ENCODE assay signal across 9 cellular contexts in the genomic region with DNA sequence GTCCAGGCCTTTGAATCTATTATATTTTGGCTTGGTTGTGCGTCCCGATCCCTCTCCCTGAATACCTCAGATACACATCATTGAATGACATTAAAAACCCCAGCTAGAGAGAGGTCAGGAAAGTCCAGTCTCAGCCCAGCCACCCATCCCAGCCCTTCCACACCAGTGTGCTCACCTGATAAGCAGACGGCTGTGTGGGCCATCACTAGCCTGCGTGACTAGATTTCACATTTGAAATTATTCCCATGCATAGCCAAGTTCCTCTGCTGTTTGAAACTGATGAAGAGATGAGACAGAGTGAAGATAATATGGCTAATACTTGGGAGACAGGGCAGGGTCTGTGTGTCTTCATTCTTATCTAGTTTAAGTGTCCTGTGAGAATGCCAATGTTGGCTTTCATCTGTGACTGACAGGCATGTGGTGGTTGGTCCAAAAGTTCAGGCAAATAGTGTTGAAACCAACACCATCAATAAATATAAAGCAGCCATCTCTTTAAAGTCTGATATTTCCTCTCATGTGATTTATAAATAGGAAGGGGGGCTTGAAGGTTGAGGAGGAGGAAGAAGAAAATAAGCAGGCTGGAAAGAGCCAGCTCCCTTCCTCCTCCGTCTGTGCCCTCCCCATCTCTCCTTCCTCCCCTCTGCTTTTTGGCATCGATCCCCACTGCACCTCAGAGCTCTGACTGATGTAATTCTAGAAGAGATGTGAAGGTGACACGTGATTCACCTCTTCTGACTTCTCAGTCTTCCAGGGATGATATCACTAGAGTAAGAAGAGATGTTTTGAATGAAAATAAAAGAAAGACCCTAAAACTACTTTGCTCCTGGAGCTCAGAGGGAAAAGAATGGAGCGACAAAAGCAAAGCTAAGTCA. TPM values are rescaled to one million over a fixed set of nuclear protein-coding genes. Genes with fewer than 3 reads are reported as not detected.
DNase-seq lines count a peak whose midpoint lies in the region; ATAC-seq, FAIRE-seq and TF ChIP-seq lines count a peak whose summit lies in the region.
"Had no signal": no experiment of that assay in that cellular context is flagged by ENCODE, and none has a peak within 500 bp of the region (broad histone marks: within the 10 kb centered on the region; RNA-seq: fewer than 3 reads in every experiment).

No MANE protein-coding gene starts in this region.

- H3K36me3 Mint-ChIP-seq in activated CD8-positive, alpha-beta memory T cell treated with anti-CD3 and anti-CD28 coated beads, Interleukin-2, amount 10 ng/mL, durations not matched to agents 7 days and 5 days = no peaks in the 10 kb centered on the region
- H3K36me3 Mint-ChIP-seq in stimulated activated memory B cell treated with anti-CD40 and anti-IgM and Interleukin-4, amounts not matched to agents 10 μg/mL and 1 μg/mL and 100 μg/mL, for 72 hours = peaks cover 4% of the 10 kb centered on the region

- no peaks in the 10 kb centered on the region for H3K9me1 ChIP-seq in endothelial cell of umbilical vein (replicated peaks; ENCODE audit: control insufficient read depth, extremely low read depth, insufficient read depth, low read length)

- CTCF ChIA-PET in activated CD8-positive, alpha-beta memory T cell treated with anti-CD3 and anti-CD28 coated beads, Interleukin-2, amount 10 ng/mL, durations not matched to agents 7 days and 5 days (lab: Charles Lee) = interaction anchor here (0.7 to 1.1 kb wide), 2 partner anchors 8 to 1318 kb away, joined by 3 to 4 read pairs; no protein-coding TSS in a partner anchor
- CTCF ChIA-PET in endothelial cell of umbilical vein (lab: Charles Lee) = interaction anchor here (0.9 to 2.1 kb wide), 16 partner anchors 8 to 581 kb away, joined by 3 to 16 read pairs (median 3); a partner anchor contains a TSS

- dilution Hi-C loops in endothelial cell of umbilical vein (cut with MboI; ENCODE audit: extremely low pct_ligation_motif_present, low sequenced_read_pairs) = loop anchor here (25.0 kb wide), 1 partner anchor 422 kb away; no protein-coding TSS in a partner anchor

- no peak overlapping the region for H2AFZ ChIP-seq in endothelial cell of umbilical vein (ENCODE audit: low read depth, low read length)

- H3K27me3 Mint-ChIP-seq in activated CD8-positive, alpha-beta memory T cell treated with anti-CD3 and anti-CD28 coated beads, Interleukin-2, amount 10 ng/mL, durations not matched to agents 7 days and 5 days = peaks cover 28% of the 10 kb centered on the region
- H3K27me3 Mint-ChIP-seq in stimulated activated memory B cell treated with anti-CD40 and anti-IgM and Interleukin-4, amounts not matched to agents 10 μg/mL and 1 μg/mL and 100 μg/mL, for 72 hours = no peaks in the 10 kb centered on the region

- peak; percentile 76 for TF ChIP-seq POLR2A in endothelial cell of umbilical vein (IDR thresholded peaks at IDR 0.05; ENCODE audit: low read depth, low read length)

- peaks cover 3% of the 10 kb centered on the region for H4K20me1 ChIP-seq in endothelial cell of umbilical vein (replicated peaks; ENCODE audit: control insufficient read depth, extremely low read depth, insufficient read depth, low read length)

- H3K36me3 ChIP-seq in endothelial cell of umbilical vein (ENCODE audit: control insufficient read depth in 2 of 2, extremely low read depth in 1 of 2, insufficient read depth in 2 of 2, low read length in 2 of 2) = peaks cover 20 to 25% of the 10 kb centered on the region in 2 experiments

- POLR2A ChIA-PET in endothelial cell of umbilical vein (lab: Charles Lee) = interaction anchor here (0.6 to 4.6 kb wide), 18 partner anchors 19 to 471 kb away, joined by 3 to 42 read pairs (median 4); a partner anchor contains a TSS

- TF ChIP-seq CTCF in endothelial cell of umbilical vein (IDR thresholded peaks at IDR 0.05; ENCODE audit: extremely low read depth in 1 of 2, insufficient read depth in 1 of 2, low read depth in 1 of 2, low read length in 2 of 2) = no peak

- no peak overlapping the region for H3K4me3 Mint-ChIP-seq in activated CD8-positive, alpha-beta memory T cell treated with anti-CD3 and anti-CD28 coated beads, Interleukin-2, amount 10 ng/mL, durations not matched to agents 7 days and 5 days
- H3K4me3 Mint-ChIP-seq in stimulated activated memory B cell treated with anti-CD40 and anti-IgM and Interleukin-4, amounts not matched to agents 10 μg/mL and 1 μg/mL and 100 μg/mL, for 72 hours = peak overlapping the region; percentile 45

- H3K4me2 ChIP-seq in endothelial cell of umbilical vein (ENCODE audit: insufficient read depth, low read length) = peak overlapping the region; percentile 33

- H3K9ac ChIP-seq in endothelial cell of umbilical vein (replicated peaks; ENCODE audit: extremely low read depth, insufficient read depth, low read length) = peak overlapping the region; percentile 2

- H3K9me3 Mint-ChIP-seq in activated CD8-positive, alpha-beta memory T cell treated with anti-CD3 and anti-CD28 coated beads, Interleukin-2, amount 10 ng/mL, durations not matched to agents 7 days and 5 days (ENCODE audit: low read depth) = no peaks in the 10 kb centered on the region
- peaks cover 4% of the 10 kb centered on the region for H3K9me3 Mint-ChIP-seq in stimulated activated memory B cell treated with anti-CD40 and anti-IgM and Interleukin-4, amounts not matched to agents 10 μg/mL and 1 μg/mL and 100 μg/mL, for 72 hours

- H3K9me3 ChIP-seq in endothelial cell of umbilical vein (replicated peaks; ENCODE audit: control insufficient read depth, insufficient read depth, low read length) = no peaks in the 10 kb centered on the region

- H3K4me3 ChIP-seq in endothelial cell of umbilical vein (replicated peaks in 1 of 3; ENCODE audit: insufficient read depth in 1 of 3, low read depth in 1 of 3, low read length in 3 of 3) = no peak overlapping the region

- no peaks in the 10 kb centered on the region for H3K27me3 ChIP-seq in endothelial cell of umbilical vein (ENCODE audit: control insufficient read depth in 2 of 2, insufficient read depth in 2 of 2, low read length in 2 of 2)

- peaks cover 27% of the 10 kb centered on the region for H3K4me1 Mint-ChIP-seq in activated CD8-positive, alpha-beta memory T cell treated with anti-CD3 and anti-CD28 coated beads, Interleukin-2, amount 10 ng/mL, durations not matched to agents 7 days and 5 days
- H3K4me1 Mint-ChIP-seq in stimulated activated memory B cell treated with anti-CD40 and anti-IgM and Interleukin-4, amounts not matched to agents 10 μg/mL and 1 μg/mL and 100 μg/mL, for 72 hours = peaks cover 76% of the 10 kb centered on the region

- H3K27ac Mint-ChIP-seq in activated CD8-positive, alpha-beta memory T cell treated with anti-CD3 and anti-CD28 coated beads, Interleukin-2, amount 10 ng/mL, durations not matched to agents 7 days and 5 days = no peak overlapping the region
- peak overlapping the region; percentile 88 for H3K27ac Mint-ChIP-seq in stimulated activated memory B cell treated with anti-CD40 and anti-IgM and Interleukin-4, amounts not matched to agents 10 μg/mL and 1 μg/mL and 100 μg/mL, for 72 hours

- peak; percentile 26 for DNase-seq in activated CD8-positive, alpha-beta memory T cell treated with anti-CD3 and anti-CD28 coated beads, Interleukin-2, amount 10 ng/mL, durations not matched to agents 7 days and 5 days
- DNase-seq in activated CD8-positive, alpha-beta memory T cell treated with anti-CD3 and anti-CD28 coated beads, Interleukin-2, amount 50 U/mL, for 48 hours = no peak
- DNase-seq in NCI-H2171 treated with DMSO at 0.1 percent for 48 hours (lab: John Stamatoyannopoulos, UW) = peak; percentile 95
- peak; percentile 74 for DNase-seq in endothelial cell of umbilical vein (ENCODE audit: low read depth, low spot score)
- DNase-seq in midbrain (lab: John Stamatoyannopoulos, UW) = no peak
- DNase-seq in NCI-H2227 treated with DMSO at 0.1 percent for 48 hours (lab: John Stamatoyannopoulos, UW) = no peak
- DNase-seq: NCI-H1048 had no signal

- no TSS peak for BruUV-seq in endothelial cell of umbilical vein (replicated peaks; lab: Mats Ljungman, UMichigan)

- ATAC-seq in activated CD8-positive, alpha-beta memory T cell treated with anti-CD3 and anti-CD28 coated beads, Interleukin-2, amount 10 ng/mL, durations not matched to agents 7 days and 5 days = no peak
- no peak for ATAC-seq in stimulated activated memory B cell treated with anti-CD40 and anti-IgM and Interleukin-4, amounts not matched to agents 10 μg/mL and 1 μg/mL and 100 μg/mL, for 72 hours
- ATAC-seq in GM21447 (IDR thresholded peaks at IDR 0.05; ENCODE audit: unreplicated experiment) = no peak

- peaks cover 41% of the 10 kb centered on the region for H3K79me2 ChIP-seq in endothelial cell of umbilical vein (ENCODE audit: control insufficient read depth, insufficient read depth, low read length)

- peaks cover 19% of the 10 kb centered on the region for H3K4me1 ChIP-seq in endothelial cell of umbilical vein (ENCODE audit: control insufficient read depth, extremely low read depth, insufficient read depth, low read length)

- intact Hi-C loops in endothelial cell of umbilical vein (cut with micrococcal nuclease) = loop anchor here (1.0 kb wide), 3 partner anchors 79 to 570 kb away; no protein-coding TSS in a partner anchor

- H3K27ac ChIP-seq in endothelial cell of umbilical vein (ENCODE audit: insufficient read depth, low read depth, low read length) = peak overlapping the region; percentile 62

- FAIRE-seq in endothelial cell of umbilical vein (lab: Jason Lieb, UNC) = peak; percentile 62

RNA-seq across cellular contexts. Expression of a gene that starts 5.1 kb away (rescaled TPM):
- 10 to 100 TPM in 1 of 2 experiments, 1 to 10 TPM in 1; 1.6 to 10.0 TPM for total RNA-seq in activated CD8-positive, alpha-beta memory T cell treated with anti-CD3 and anti-CD28 coated beads, Interleukin-2, amount 10 ng/mL, durations not matched to agents 7 days and 5 days
- total RNA-seq in endothelial cell of umbilical vein = 246 and 307 TPM in 2 replicates
- 244 and 316 TPM in 2 replicates for polyA plus RNA-seq in endothelial cell of umbilical vein
- 143 and 265 TPM in 2 replicates for polyA plus RNA-seq in endothelial cell of umbilical vein (2011; cell fraction: cytosol; rRNA removed)
- polyA plus RNA-seq in endothelial cell of umbilical vein (2011; cell fraction: nucleus; rRNA removed) = 173 and 198 TPM in 2 replicates
- 105 and 115 TPM in 2 replicates for polyA plus RNA-seq in endothelial cell of umbilical vein (2012)
- polyA minus RNA-seq in endothelial cell of umbilical vein = 94.3 and 128 TPM in 2 replicates
- 3.8 TPM for polyA minus RNA-seq in endothelial cell of umbilical vein (2011; cell fraction: cytosol; rRNA and poly(A)+ RNA removed)
- polyA minus RNA-seq in endothelial cell of umbilical vein (2011; cell fraction: nucleus; rRNA and poly(A)+ RNA removed) = 53.5 and 134 TPM in 2 replicates

RNA-seq across cellular contexts. Expression of a gene that starts 18.7 kb away (rescaled TPM):
- 10 to 100 TPM; 42.8 to 58.7 TPM for total RNA-seq in activated CD8-positive, alpha-beta memory T cell treated with anti-CD3 and anti-CD28 coated beads, Interleukin-2, amount 10 ng/mL, durations not matched to agents 7 days and 5 days
- total RNA-seq in endothelial cell of umbilical vein = 48.3 and 52.7 TPM in 2 replicates
- polyA plus RNA-seq in endothelial cell of umbilical vein = 47.1 and 50.0 TPM in 2 replicates
- 35.2 and 39.4 TPM in 2 replicates for polyA plus RNA-seq in endothelial cell of umbilical vein (2011; cell fraction: cytosol; rRNA removed)
- polyA plus RNA-seq in endothelial cell of umbilical vein (2011; cell fraction: nucleus; rRNA removed) = 263 and 312 TPM in 2 replicates
- polyA plus RNA-seq in endothelial cell of umbilical vein (2012) = 29.2 and 52.6 TPM in 2 replicates
- polyA minus RNA-seq in endothelial cell of umbilical vein = 86.6 and 130 TPM in 2 replicates
- polyA minus RNA-seq in endothelial cell of umbilical vein (2011; cell fraction: cytosol; rRNA and poly(A)+ RNA removed) = 33.1 TPM
- 95.1 and 134 TPM in 2 replicates for polyA minus RNA-seq in endothelial cell of umbilical vein (2011; cell fraction: nucleus; rRNA and poly(A)+ RNA removed)

RNA-seq across cellular contexts. Expression of a gene that starts 57.5 kb away (rescaled TPM):
- 10 to 100 TPM; 15.3 to 15.9 TPM for total RNA-seq in activated CD8-positive, alpha-beta memory T cell treated with anti-CD3 and anti-CD28 coated beads, Interleukin-2, amount 10 ng/mL, durations not matched to agents 7 days and 5 days
- 115 and 125 TPM in 2 replicates for total RNA-seq in endothelial cell of umbilical vein
- 88.8 and 93.8 TPM in 2 replicates for polyA plus RNA-seq in endothelial cell of umbilical vein
- polyA plus RNA-seq in endothelial cell of umbilical vein (2011; cell fraction: cytosol; rRNA removed) = 73.3 and 74.2 TPM in 2 replicates
- 348 and 401 TPM in 2 replicates for polyA plus RNA-seq in endothelial cell of umbilical vein (2011; cell fraction: nucleus; rRNA removed)
- polyA plus RNA-seq in endothelial cell of umbilical vein (2012) = 34.9 and 42.8 TPM in 2 replicates
- 87.1 and 91.8 TPM in 2 replicates for polyA minus RNA-seq in endothelial cell of umbilical vein
- polyA minus RNA-seq in endothelial cell of umbilical vein (2011; cell fraction: cytosol; rRNA and poly(A)+ RNA removed) = 7.1 TPM
- 95.3 and 107 TPM in 2 replicates for polyA minus RNA-seq in endothelial cell of umbilical vein (2011; cell fraction: nucleus; rRNA and poly(A)+ RNA removed)

Comparison
In these comparisons a context has a peak if more than half of its experiments do, and no peak if none do; other contexts are left out.
1. DNase-seq: peak in activated CD8-positive, alpha-beta memory T cell treated with anti-CD3 and anti-CD28 coated beads, Interleukin-2, amount 10 ng/mL, durations not matched to agents 7 days and 5 days (single experiment), NCI-H2171 treated with DMSO at 0.1 percent for 48 hours (single experiment) and endothelial cell of umbilical vein (single experiment); none in activated CD8-positive, alpha-beta memory T cell treated with anti-CD3 and anti-CD28 coated beads, Interleukin-2, amount 50 U/mL, for 48 hours (single experiment), midbrain (single experiment) and NCI-H2227 treated with DMSO at 0.1 percent for 48 hours (single experiment).
2. RNA of a gene that starts 5.1 kb away (total RNA-seq): 246 to 307 TPM in endothelial cell of umbilical vein; 1.6 to 10.0 TPM in activated CD8-positive, alpha-beta memory T cell treated with anti-CD3 and anti-CD28 coated beads, Interleukin-2, amount 10 ng/mL, durations not matched to agents 7 days and 5 days; every median in the first group is over 10 times any median in the second.